Comparison of ENCODE assay signal across 13 cellular contexts in the genomic region with DNA sequence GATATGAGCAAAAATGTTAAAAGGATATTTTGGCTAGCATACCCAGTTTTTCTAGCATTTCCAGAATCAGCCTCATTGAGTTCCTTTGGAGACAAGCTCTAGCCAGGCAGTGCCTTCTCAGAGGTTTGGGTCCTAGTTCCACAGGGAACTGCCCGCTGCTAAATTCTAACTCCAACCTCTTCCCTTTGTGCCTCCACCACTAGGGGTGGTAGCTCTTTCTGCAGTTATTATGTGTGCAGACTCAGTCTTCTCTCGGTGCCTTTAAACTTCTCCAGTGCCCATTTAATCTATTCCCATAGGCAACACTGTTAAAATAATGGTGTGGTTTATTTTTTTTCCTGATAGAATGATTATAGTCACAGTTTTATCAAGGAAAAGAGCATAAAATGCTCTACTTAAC. TPM values are rescaled to one million over a fixed set of nuclear protein-coding genes. Genes with fewer than 3 reads are reported as not detected.
A peak's percentile ranks its signal among the peaks of the same experiment; 100 is the strongest.
DNase-seq lines count a peak whose midpoint lies in the region; ATAC-seq, FAIRE-seq and TF ChIP-seq lines count a peak whose summit lies in the region.
"Had no signal": no experiment of that assay in that cellular context is flagged by ENCODE, and none has a peak within 500 bp of the region (broad histone marks: within the 10 kb centered on the region; RNA-seq: fewer than 3 reads in every experiment).

No MANE protein-coding gene starts in this region.

- no peak for TF ChIP-seq RAD21 in GM12878 (IDR thresholded peaks at IDR 0.05; ENCODE audit: insufficient read depth, low read depth, low read length)

- H3K27me3 ChIP-seq in GM06990 (replicated peaks; ENCODE audit: control insufficient read depth, insufficient read depth, low read length) (no peaks in the 10 kb centered on the region), GM12878 (replicated peaks in 1 of 2; ENCODE audit: control insufficient read depth in 2 of 2, insufficient read depth in 2 of 2, low read length in 1 of 2) (no peaks in the 10 kb centered on the region), mesendoderm (ENCODE audit: insufficient read depth, low read length, poor library complexity) (no peaks in the 10 kb centered on the region)
- H3K27me3 ChIP-seq: gastroesophageal sphincter had no signal

- no peak overlapping the region for H3K27ac Mint-ChIP-seq in effector memory CD8-positive, alpha-beta T cell
- no peak overlapping the region for H3K27ac Mint-ChIP-seq in naive thymus-derived CD8-positive, alpha-beta T cell

- no peak overlapping the region for H3K4me2 ChIP-seq in GM12878 (ENCODE audit: control insufficient read depth, insufficient read depth)
- H3K4me2 ChIP-seq in mesendoderm (ENCODE audit: low read length), result no peak overlapping the region

- H3K27me3 Mint-ChIP-seq in effector memory CD8-positive, alpha-beta T cell, result peaks cover 0 to 4% of the 10 kb centered on the region in 2 donors
- H3K27me3 Mint-ChIP-seq in naive thymus-derived CD8-positive, alpha-beta T cell, result peaks cover 0 to 2% (median 0%) of the 10 kb centered on the region in 5 donors

- TF ChIP-seq EP300 in GM12878 (IDR thresholded peaks at IDR 0.05; ENCODE audit: borderline replicate concordance in 1 of 2, control insufficient read depth in 1 of 2, low read depth in 2 of 2, low read length in 2 of 2), result no peak

- CTCF ChIA-PET in GM12878 (lab: Yijun Ruan, JAX), result interaction anchor here (0.7 to 1.4 kb wide), 6 partner anchors 8 to 1740 kb away, joined by 3 to 4 read pairs (median 4); no protein-coding TSS in a partner anchor

- no peak overlapping the region for H4K5ac ChIP-seq in mesendoderm (ENCODE audit: low read length)

- H2AFZ ChIP-seq in GM12878 (ENCODE audit: control insufficient read depth, low read depth, low read length), result no peak overlapping the region

- intact Hi-C loops in GM12878 (cut with micrococcal nuclease; ENCODE audit: unreplicated experiment), result no loop called here

- H3K9me3 Mint-ChIP-seq in effector memory CD8-positive, alpha-beta T cell, result no peaks in the 10 kb centered on the region
- peaks cover 0 to 2% (median 0%) of the 10 kb centered on the region in 9 donors for H3K9me3 Mint-ChIP-seq in naive thymus-derived CD8-positive, alpha-beta T cell

- in situ Hi-C loops in GM12878 (cut with MboI), result no loop called here

- H3K4me1 ChIP-seq in GM12878 (ENCODE audit: control insufficient read depth, insufficient read depth, low read length), result no peaks in the 10 kb centered on the region
- H3K4me1 ChIP-seq in mesendoderm (ENCODE audit: control insufficient read depth, low read depth, low read length), result no peaks in the 10 kb centered on the region
- H3K4me1 ChIP-seq: gastroesophageal sphincter had no signal

- no peak overlapping the region for H3K23ac ChIP-seq in mesendoderm (ENCODE audit: low read length)

- H3K4me3 Mint-ChIP-seq in effector memory CD8-positive, alpha-beta T cell, result no peak overlapping the region
- H3K4me3 Mint-ChIP-seq in naive thymus-derived CD8-positive, alpha-beta T cell, result no peak overlapping the region

- no peak overlapping the region for H3K18ac ChIP-seq in mesendoderm (ENCODE audit: low read length)

- no peaks in the 10 kb centered on the region for H3K36me3 Mint-ChIP-seq in effector memory CD8-positive, alpha-beta T cell (ENCODE audit: insufficient read depth)
- no peaks in the 10 kb centered on the region for H3K36me3 Mint-ChIP-seq in naive thymus-derived CD8-positive, alpha-beta T cell

- DNase-seq in GM06990 (ENCODE audit: extremely low read depth, insufficient read length) (no peak), LNCaP clone FGC (ENCODE audit: low read depth) (no peak), GM12878 (ENCODE audit: low read depth, low spot score) (no peak), mesendoderm (peak; percentile 48), NCI-H446 (lab: John Stamatoyannopoulos, UW) (no peak), NCI-H2107 treated with DMSO at 0.1 percent for 48 hours (lab: John Stamatoyannopoulos, UW; ENCODE audit: unreplicated experiment) (no peak)
- DNase-seq in effector memory CD8-positive, alpha-beta T cell, result no peak
- no peak for DNase-seq in naive thymus-derived CD8-positive, alpha-beta T cell
- DNase-seq: activated CD8-positive, alpha-beta memory T cell treated with anti-CD3 and anti-CD28 coated beads, Interleukin-2, amount 50 U/mL, for 48 hours; T1000 had no signal

- POLR2A ChIA-PET in GM12878 (lab: Charles Lee), result no interaction called here
- POLR2A ChIA-PET in naive thymus-derived CD8-positive, alpha-beta T cell (lab: Charles Lee), result interaction anchor here (0.7 to 1.2 kb wide), 2 partner anchors 12 to 69 kb away, joined by 3 to 4 read pairs; no protein-coding TSS in a partner anchor

- no peak overlapping the region for H2BK120ac ChIP-seq in mesendoderm (ENCODE audit: low read depth, low read length)

- no peak overlapping the region for H2AK5ac ChIP-seq in mesendoderm (ENCODE audit: low read length)

- peak; percentile 42 for TF ChIP-seq CTCF in GM06990 (IDR thresholded peaks at IDR 0.05; ENCODE audit: insufficient read depth, low read length, poor library complexity, severe bottlenecking)
- TF ChIP-seq CTCF in LNCaP clone FGC (IDR thresholded peaks at IDR 0.05; ENCODE audit: control insufficient read depth, extremely low read depth, insufficient read depth), result peak; percentile 37
- peak; percentile 4 to 34 (median 31); a peak in 2 of 6 replicates for TF ChIP-seq CTCF in GM12878 (IDR thresholded peaks at IDR 0.05 in 2 of 3, conservative IDR thresholded peaks at IDR 0.05 in 1 of 3; ENCODE audit: control insufficient read depth in 2 of 3, extremely low read depth in 1 of 3, insufficient read depth in 1 of 3, low read depth in 3 of 3, low read length in 3 of 3)

- H3K36me3 ChIP-seq in GM06990 (ENCODE audit: control insufficient read depth, insufficient read depth, low read length) (no peaks in the 10 kb centered on the region), GM12878 (ENCODE audit: control insufficient read depth in 2 of 2, insufficient read depth in 2 of 2, low read length in 1 of 2) (no peaks in the 10 kb centered on the region), mesendoderm (ENCODE audit: control insufficient read depth, insufficient read depth, low read length) (no peaks in the 10 kb centered on the region)
- H3K36me3 ChIP-seq: gastroesophageal sphincter had no signal

- H4K20me1 ChIP-seq in GM12878 (ENCODE audit: control insufficient read depth, insufficient read depth), result no peaks in the 10 kb centered on the region

- no peak overlapping the region for H3K4me3 ChIP-seq in GM06990 (replicated peaks; ENCODE audit: low read depth, low read length)
- no peak overlapping the region for H3K4me3 ChIP-seq in LNCaP clone FGC (ENCODE audit: low read depth, low read length)
- H3K4me3 ChIP-seq in GM12878, result no peak overlapping the region
- H3K4me3 ChIP-seq in mesendoderm (ENCODE audit: low read length), result no peak overlapping the region
- H3K4me3 ChIP-seq: gastroesophageal sphincter had no signal

- no peak overlapping the region for H3K4ac ChIP-seq in mesendoderm (ENCODE audit: low read depth, low read length)

- BruUV-seq in GM12878 (replicated peaks; lab: Mats Ljungman, UMichigan), result no TSS peak

- no peak overlapping the region for H2BK5ac ChIP-seq in mesendoderm (ENCODE audit: low read length)

- SMC1A ChIA-PET in GM12878 (lab: Charles Lee; ENCODE audit: uncharacterized antibody, unreplicated experiment), result interaction anchor here (0.6 to 10.1 kb wide), 4 partner anchors 74 to 91 kb away, joined by 3 to 107 read pairs (median 4); no protein-coding TSS in a partner anchor

- no peak overlapping the region for H2BK15ac ChIP-seq in mesendoderm (replicated peaks; ENCODE audit: low read depth)

- H4K8ac ChIP-seq in mesendoderm (ENCODE audit: low read depth, low read length), result no peak overlapping the region

- H3K9me3 ChIP-seq in GM12878 (replicated peaks; ENCODE audit: control insufficient read depth, insufficient read depth, low read length), result no peaks in the 10 kb centered on the region
- H3K9me3 ChIP-seq: gastroesophageal sphincter had no signal

- H3K27ac ChIP-seq in GM12878 (ENCODE audit: control insufficient read depth, insufficient read depth) (no peak overlapping the region), mesendoderm (ENCODE audit: low read depth, low read length) (no peak overlapping the region)
- H3K27ac ChIP-seq: gastroesophageal sphincter had no signal

- RAD21 ChIA-PET in GM12878 (lab: Charles Lee; ENCODE audit: unreplicated experiment), result no interaction called here

- no peak overlapping the region for H3K56ac ChIP-seq in mesendoderm (ENCODE audit: low read length)

- WGBS in GM12878 (ENCODE audit: insufficient coverage, insufficient replicate concordance, low lambda C conversion rate, missing lambda C conversion rate), result 78% methylated on average over 2 of the region's 2 CpGs
- no CpG with 5 or more reads among the region's 2 CpGs for WGBS in mesendoderm (ENCODE audit: extremely low coverage, insufficient coverage, low lambda C conversion rate)

- H3K9ac ChIP-seq in GM12878 (ENCODE audit: control insufficient read depth, insufficient read depth, low read length), result no peak overlapping the region
- H3K9ac ChIP-seq in mesendoderm (ENCODE audit: low read length), result no peak overlapping the region

- no peaks in the 10 kb centered on the region for H3K79me1 ChIP-seq in mesendoderm (ENCODE audit: low read length)

- no peak for TF ChIP-seq POLR2A in GM12878 (IDR thresholded peaks at IDR 0.05; ENCODE audit: low read depth, low read length)

- no peak for FAIRE-seq in GM12878 (lab: Jason Lieb, UNC)
- FAIRE-seq: HTR-8/SVneo had no signal

- peaks cover 0 to under 1% of the 10 kb centered on the region in 2 donors for H3K4me1 Mint-ChIP-seq in effector memory CD8-positive, alpha-beta T cell (ENCODE audit: low read depth in 2 of 2)
- H3K4me1 Mint-ChIP-seq in naive thymus-derived CD8-positive, alpha-beta T cell, result peaks cover 0 to 2% (median 0%) of the 10 kb centered on the region in 4 donors

- ATAC-seq in GM12878, result peak; percentile 53; the same call in 2 of the 3 replicates
- no peak for ATAC-seq in effector memory CD8-positive, alpha-beta T cell (replicated peaks)
- ATAC-seq in naive thymus-derived CD8-positive, alpha-beta T cell, result no peak
- ATAC-seq: gastroesophageal sphincter, sciatic nerve had no signal

- H3K79me2 ChIP-seq in GM12878 (ENCODE audit: control insufficient read depth, insufficient read depth, low read length), result no peaks in the 10 kb centered on the region
- no peaks in the 10 kb centered on the region for H3K79me2 ChIP-seq in mesendoderm (ENCODE audit: control insufficient read depth, insufficient read depth, low read length)

RNA-seq across cellular contexts. Expression of gene SLC25A3, which starts 21.5 kb away (rescaled TPM):
- 322 and 354 TPM in 2 replicates for total RNA-seq in GM12878 (2013; cell fraction: nucleolus; rRNA removed)
- total RNA-seq in GM12878 (2014; rRNA removed) (632 and 709 TPM in 2 replicates), GM12878 (2014; rRNA removed; fragmentation: Illumina TruSeq; extraction: Trizol) (533 and 555 TPM in 2 replicates), GM12878 (2021) (700 and 732 TPM in 2 replicates)
- polyA plus RNA-seq in GM12878 (2011; ENCODE audit: low read depth), result 525 TPM
- polyA plus RNA-seq in GM12878 (2011; rRNA removed) (447 and 458 TPM in 2 replicates), GM12878 (2014; fragmentation: Illumina TruSeq; extraction: Trizol) (580 and 680 TPM in 2 replicates), GM12878 (2014; fragmentation: Nextera tagmentation; extraction: Ambion mirVana) (100 to 1,000 TPM; 314 to 677 TPM), GM12878 (2014; rRNA removed) (570 and 636 TPM in 2 replicates), GM12878 (2016; fragmentation: Nextera tagmentation; extraction: Ambion mirVana) (100 to 1,000 TPM; 598 to 663 TPM)
- 627 and 839 TPM in 2 replicates for polyA plus RNA-seq in GM12878 (2011; cell fraction: cytosol; rRNA removed)
- polyA plus RNA-seq in GM12878 (2011; cell fraction: nucleus; rRNA removed), result 512 and 611 TPM in 2 replicates
- polyA plus RNA-seq in GM12878 (2012), result 557 and 642 TPM in 2 replicates
- 503 and 520 TPM in 2 replicates for polyA minus RNA-seq in GM12878 (2011; rRNA and poly(A)+ RNA removed)
- polyA minus RNA-seq in GM12878 (2011; cell fraction: cytosol; rRNA and poly(A)+ RNA removed), result 263 and 277 TPM in 2 replicates
- polyA minus RNA-seq in GM12878 (2011; cell fraction: nucleus; rRNA and poly(A)+ RNA removed), result 173 and 277 TPM in 2 replicates
- 545 TPM for polyA plus RNA-seq in mesendoderm (2013, experiment 1 of 2)
- 551 TPM for polyA plus RNA-seq in mesendoderm (2013, experiment 2 of 2)
- 100 to 1,000 TPM; 322 to 334 TPM for total RNA-seq in naive thymus-derived CD8-positive, alpha-beta T cell
- polyA plus RNA-seq in naive thymus-derived CD8-positive, alpha-beta T cell, result 100 to 1,000 TPM; 260 to 332 (median 283) TPM

RNA-seq across cellular contexts. Expression of gene TMPO, which starts 56.6 kb away (rescaled TPM):
- 460 and 483 TPM in 2 replicates for total RNA-seq in GM12878 (2013; cell fraction: nucleolus; rRNA removed)
- total RNA-seq in GM12878 (2014; rRNA removed), result 209 and 233 TPM in 2 replicates
- total RNA-seq in GM12878 (2014; rRNA removed; fragmentation: Illumina TruSeq; extraction: Trizol), result 246 and 252 TPM in 2 replicates
- 237 and 245 TPM in 2 replicates for total RNA-seq in GM12878 (2021)
- polyA plus RNA-seq in GM12878 (2011; ENCODE audit: low read depth), result 46.2 TPM
- 224 and 327 TPM in 2 replicates for polyA plus RNA-seq in GM12878 (2011; rRNA removed)
- polyA plus RNA-seq in GM12878 (2011; cell fraction: cytosol; rRNA removed), result 73.4 and 76.0 TPM in 2 replicates
- 95.8 and 126 TPM in 2 replicates for polyA plus RNA-seq in GM12878 (2011; cell fraction: nucleus; rRNA removed)
- polyA plus RNA-seq in GM12878 (2012), result 81.6 and 82.1 TPM in 2 replicates
- 200 and 227 TPM in 2 replicates for polyA plus RNA-seq in GM12878 (2014; fragmentation: Illumina TruSeq; extraction: Trizol)
- polyA plus RNA-seq in GM12878 (2014; fragmentation: Nextera tagmentation; extraction: Ambion mirVana), result 10 to 100 TPM; 79.8 to 88.3 TPM
- polyA plus RNA-seq in GM12878 (2014; rRNA removed), result 104 and 112 TPM in 2 replicates
- polyA plus RNA-seq in GM12878 (2016; fragmentation: Nextera tagmentation; extraction: Ambion mirVana), result 100 to 1,000 TPM; 154 to 158 TPM
- polyA minus RNA-seq in GM12878 (2011; rRNA and poly(A)+ RNA removed), result 120 and 166 TPM in 2 replicates
- 114 and 121 TPM in 2 replicates for polyA minus RNA-seq in GM12878 (2011; cell fraction: cytosol; rRNA and poly(A)+ RNA removed)
- polyA minus RNA-seq in GM12878 (2011; cell fraction: nucleus; rRNA and poly(A)+ RNA removed), result 105 and 176 TPM in 2 replicates
- polyA plus RNA-seq in mesendoderm (2013, experiment 1 of 2), result 154 TPM
- 154 TPM for polyA plus RNA-seq in mesendoderm (2013, experiment 2 of 2)
- 100 to 1,000 TPM; 168 to 174 TPM for total RNA-seq in naive thymus-derived CD8-positive, alpha-beta T cell
- polyA plus RNA-seq in naive thymus-derived CD8-positive, alpha-beta T cell, result 10 to 100 TPM; 49.3 to 61.1 (median 58.6) TPM
